In genomic region chr2:213806125-213806726, GRCh38 we compare ENCODE assay signal across 9 cellular contexts.
A peak's percentile ranks its signal among the peaks of the same experiment; 100 is the strongest.
DNase-seq lines count a peak whose midpoint lies in the region; ATAC-seq lines count a peak whose summit lies in the region.
"Had no signal": no experiment of that assay in that cellular context is flagged by ENCODE, and none has a peak within 500 bp of the region (broad histone marks: within the 10 kb centered on the region; RNA-seq: fewer than 3 reads in every experiment).

No MANE protein-coding gene starts in this region.

- DNase-seq in ACHN (peak; percentile 54), RPMI7951 (ENCODE audit: low read depth) (peak; percentile 19), glomerular visceral epithelial cell (ENCODE audit: extremely low spot score) (peak; percentile 33), GF-D8 (lab: John Stamatoyannopoulos, UW) (no peak), D341Med (ENCODE audit: low spot score) (no peak)
- no peak for DNase-seq in stimulated activated naive CD4-positive, alpha-beta T cell (lab: John Stamatoyannopoulos, UW)
- DNase-seq: NCI-H526 treated with DMSO at 0.1 percent for 48 hours had no signal

- ATAC-seq in GM18867 (IDR thresholded peaks at IDR 0.05; ENCODE audit: unreplicated experiment), result peak; percentile 45
- ATAC-seq in HG03280 (IDR thresholded peaks at IDR 0.05; ENCODE audit: unreplicated experiment), result no peak

- in situ Hi-C loops in ACHN (cut with HindIII; ENCODE audit: low pct_ligation_motif_present, low pct_unique_long_range_greater_than_20kb, low sequenced_read_pairs), result no loop called here

Comparison
In these comparisons a context has a peak if more than half of its experiments do, and no peak if none do; other contexts are left out.
1. DNase-seq: peak in ACHN (single experiment), RPMI7951 (single experiment) and glomerular visceral epithelial cell (single experiment); none in GF-D8 (single experiment), D341Med (single experiment) and stimulated activated naive CD4-positive, alpha-beta T cell (0 of 6).